Comparison of ENCODE assay signal across 27 cellular contexts in genomic region chr1:3929122-3929521, GRCh38.
"Had no signal": no experiment of that assay in that cellular context is flagged by ENCODE, and none has a peak within 500 bp of the region (broad histone marks: within the 10 kb centered on the region; RNA-seq: fewer than 3 reads in every experiment).

No MANE protein-coding gene starts in this region.

- H3K9me3 ChIP-seq: ascending aorta, MG63, Peyer's patch, SJSA1, SK-N-SH had no signal

- ATAC-seq: PC-3 had no signal

- H3K27me3 ChIP-seq: ascending aorta, cardiac muscle cell, Peyer's patch, SJSA1 had no signal

- H3K4me3 ChIP-seq: ascending aorta, cardiac muscle cell, MG63, Peyer's patch, SJSA1 had no signal

- H3K9ac ChIP-seq: SK-N-SH had no signal

- H3K4me2 ChIP-seq: SK-N-SH had no signal

- H3K27ac ChIP-seq: ascending aorta, cardiac muscle cell, Peyer's patch, SJSA1, VCaP had no signal

- H3K4me1 ChIP-seq: ascending aorta, Peyer's patch, SJSA1 had no signal

- H3K36me3 ChIP-seq: ascending aorta, cardiac muscle cell, MG63, Peyer's patch, SJSA1 had no signal

- DNase-seq: activated CD4-positive, alpha-beta T cell treated with anti-CD3 and anti-CD28 coated beads for 1 hour; activated CD4-positive, alpha-beta T cell treated with anti-CD3 and anti-CD28 coated beads for 48 hours; activated CD4-positive, alpha-beta T cell treated with anti-CD3 and anti-CD28 coated beads, Interleukin-2, amount 50 U/mL, for 48 hours; activated CD4-positive, CD25-positive, alpha-beta regulatory T cell; activated CD8-positive, alpha-beta T cell treated with anti-CD3 and anti-CD28 coated beads, Interleukin-2, amount 10 ng/mL, durations not matched to agents 7 days and 5 days; activated gamma-delta T cell; activated naive CD4-positive, alpha-beta T cell treated with Interleukin-2 at 50 U/mL for 16 hours; activated naive CD8-positive, alpha-beta T cell treated with anti-CD3 and anti-CD28 coated beads, Interleukin-2, amount 10 ng/mL, durations not matched to agents 7 days and 5 days; activated T-cell treated with anti-CD3 and anti-CD28 coated beads, Interleukin-2, amount 50 U/mL, for 24 hours; amygdala; Kasumi-1; MG63; MV-4-11; NCI-H1092; NCI-H1436 treated with DMSO at 0.1 percent for 48 hours; NCI-H2029; NCI-H524 treated with DMSO at 0.1 percent for 48 hours; PC-3; Peyer's patch; RPMI8226; SHP77 treated with DMSO at 0.1 percent for 48 hours; SK-N-SH; T-helper 9 cell had no signal
